Comparison of ENCODE assay signal across 10 cellular contexts in genomic region chr12:124368421-124369032, GRCh38.
A peak's percentile ranks its signal among the peaks of the same experiment; 100 is the strongest.
DNase-seq lines count a peak whose midpoint lies in the region; ATAC-seq, FAIRE-seq and TF ChIP-seq lines count a peak whose summit lies in the region.
"Had no signal": no experiment of that assay in that cellular context is flagged by ENCODE, and none has a peak within 500 bp of the region (broad histone marks: within the 10 kb centered on the region; RNA-seq: fewer than 3 reads in every experiment).

No MANE protein-coding gene starts in this region.

- H3K36me3 ChIP-seq in RWPE2 (ENCODE audit: low read depth) (peaks cover 90% of the 10 kb centered on the region), psoas muscle (ENCODE audit: insufficient read depth in 1 of 2, low read depth in 1 of 2) (peaks cover 0 to 43% of the 10 kb centered on the region in 2 donors)

- TF ChIP-seq CTCF in AG09319 (IDR thresholded peaks at IDR 0.05; ENCODE audit: low read depth, low read length) (peak; percentile 6), RWPE2 (IDR thresholded peaks at IDR 0.05; ENCODE audit: poor library complexity, severe bottlenecking) (no peak), fibroblast of the aortic adventitia (IDR thresholded peaks at IDR 0.05; ENCODE audit: insufficient read depth, low read length) (peak; percentile 19), psoas muscle (IDR thresholded peaks at IDR 0.05) (no peak)

- 80 to 92% (median 85%) methylated on average over 10 of the region's 10 CpGs for WGBS in psoas muscle, 3 donors

- DNase-seq in AG09319 (ENCODE audit: extremely low read depth, low read depth) (no peak), RWPE2 (ENCODE audit: low spot score) (no peak), fibroblast of the aortic adventitia (ENCODE audit: low read depth) (no peak), psoas muscle (no peak), GM12892 (ENCODE audit: insufficient read length) (no peak), HK-2 (ENCODE audit: unreplicated experiment) (no peak)
- DNase-seq: MM.1S had no signal

- intact Hi-C loops in psoas muscle (cut with DNase I), result loop anchor here (2.0 to 10.0 kb wide), 3 partner anchors 18 to 198 kb away; partner anchors contain the start of gene NCOR2 (in 1 of the 2)

- H3K27ac ChIP-seq in RWPE2 (ENCODE audit: poor library complexity, severe bottlenecking) (peak overlapping the region; percentile 73), psoas muscle (peak overlapping the region; percentile 95)

- H3K4me1 ChIP-seq in RWPE2 (ENCODE audit: insufficient read depth, poor library complexity, severe bottlenecking) (peaks cover 15% of the 10 kb centered on the region), psoas muscle (peaks cover 79% of the 10 kb centered on the region)

- H3K9me3 ChIP-seq in RWPE2 (ENCODE audit: severe bottlenecking), result no peaks in the 10 kb centered on the region
- H3K9me3 ChIP-seq in psoas muscle, result no peaks in the 10 kb centered on the region

- no peaks in the 10 kb centered on the region for H3K27me3 ChIP-seq in RWPE2 (ENCODE audit: insufficient read depth, poor library complexity, severe bottlenecking)
- H3K27me3 ChIP-seq in psoas muscle (ENCODE audit: insufficient read depth in 3 of 3, low read length in 2 of 3), result no peaks in the 10 kb centered on the region
- H3K27me3 ChIP-seq: cardiac muscle cell had no signal

- H3K4me3 ChIP-seq in RWPE2 (ENCODE audit: severe bottlenecking), result no peak overlapping the region
- no peak overlapping the region for H3K4me3 ChIP-seq in fibroblast of the aortic adventitia (ENCODE audit: low read depth, low read length)
- no peak overlapping the region for H3K4me3 ChIP-seq in psoas muscle
- H3K4me3 ChIP-seq: cardiac muscle cell had no signal

- FAIRE-seq in GM12892 (lab: Jason Lieb, UNC), result no peak

- ATAC-seq in RWPE2 (ENCODE audit: low read depth) (no peak), psoas muscle (no peak), HG02571 (IDR thresholded peaks at IDR 0.05; ENCODE audit: unreplicated experiment) (no peak), HG02973 (IDR thresholded peaks at IDR 0.05; ENCODE audit: unreplicated experiment) (no peak)

- no peak for TF ChIP-seq POLR2A in GM12892 (IDR thresholded peaks at IDR 0.05; ENCODE audit: low read depth, low read length)

Comparison
In these comparisons a context has a peak if more than half of its experiments do, and no peak if none do; other contexts are left out.
1. CTCF ChIP-seq: peak in AG09319 (single experiment) and fibroblast of the aortic adventitia (single experiment); none in RWPE2 (single experiment) and psoas muscle (single experiment).